Comparison of ENCODE assay signal across 1 cellular context in the genomic region with DNA sequence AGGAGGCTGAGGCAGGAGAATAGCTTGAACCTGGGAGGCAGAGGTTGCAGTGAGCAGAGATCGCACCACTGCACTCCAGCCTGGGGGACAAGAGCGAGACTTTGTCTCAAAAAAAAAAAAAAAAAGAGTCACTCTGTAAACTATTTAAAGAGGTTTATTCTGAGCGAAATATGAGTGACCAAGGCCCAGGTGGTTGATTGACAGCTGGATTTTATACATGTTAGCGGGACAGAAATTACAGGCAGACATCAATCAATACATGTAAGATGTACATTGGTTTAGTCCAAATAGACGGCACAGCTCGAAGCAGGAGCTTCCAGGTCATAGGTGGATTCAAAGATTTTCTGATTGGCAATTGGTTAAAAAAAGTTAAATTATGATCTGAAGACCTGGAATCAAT.
TF ChIP-seq lines count a peak whose summit lies in the region.

No MANE protein-coding gene starts in this region.

TF ChIP-seq in HEK293, 187 proteins besides CTCF, POLR2A, EP300 and RAD21:
- TF ChIP-seq, protein P1, sequence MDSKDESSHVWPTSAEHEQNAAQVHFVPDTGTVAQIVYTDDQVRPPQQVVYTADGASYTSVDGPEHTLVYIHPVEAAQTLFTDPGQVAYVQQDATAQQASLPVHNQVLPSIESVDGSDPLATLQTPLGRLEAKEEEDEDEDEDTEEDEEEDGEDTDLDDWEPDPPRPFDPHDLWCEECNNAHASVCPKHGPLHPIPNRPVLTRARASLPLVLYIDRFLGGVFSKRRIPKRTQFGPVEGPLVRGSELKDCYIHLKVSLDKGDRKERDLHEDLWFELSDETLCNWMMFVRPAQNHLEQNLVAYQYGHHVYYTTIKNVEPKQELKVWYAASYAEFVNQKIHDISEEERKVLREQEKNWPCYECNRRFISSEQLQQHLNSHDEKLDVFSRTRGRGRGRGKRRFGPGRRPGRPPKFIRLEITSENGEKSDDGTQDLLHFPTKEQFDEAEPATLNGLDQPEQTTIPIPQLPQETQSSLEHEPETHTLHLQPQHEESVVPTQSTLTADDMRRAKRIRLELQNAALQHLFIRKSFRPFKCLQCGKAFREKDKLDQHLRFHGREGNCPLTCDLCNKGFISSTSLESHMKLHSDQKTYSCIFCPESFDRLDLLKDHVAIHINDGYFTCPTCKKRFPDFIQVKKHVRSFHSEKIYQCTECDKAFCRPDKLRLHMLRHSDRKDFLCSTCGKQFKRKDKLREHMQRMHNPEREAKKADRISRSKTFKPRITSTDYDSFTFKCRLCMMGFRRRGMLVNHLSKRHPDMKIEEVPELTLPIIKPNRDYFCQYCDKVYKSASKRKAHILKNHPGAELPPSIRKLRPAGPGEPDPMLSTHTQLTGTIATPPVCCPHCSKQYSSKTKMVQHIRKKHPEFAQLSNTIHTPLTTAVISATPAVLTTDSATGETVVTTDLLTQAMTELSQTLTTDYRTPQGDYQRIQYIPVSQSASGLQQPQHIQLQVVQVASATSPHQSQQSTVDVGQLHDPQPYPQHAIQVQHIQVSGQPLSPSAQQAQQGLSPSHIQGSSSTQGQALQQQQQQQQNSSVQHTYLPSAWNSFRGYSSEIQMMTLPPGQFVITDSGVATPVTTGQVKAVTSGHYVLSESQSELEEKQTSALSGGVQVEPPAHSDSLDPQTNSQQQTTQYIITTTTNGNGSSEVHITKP (tag by site-specific recombination; IDR thresholded peaks at IDR 0.05): peak; percentile 69
